1 cellular context compared by ENCODE assay signal in genomic region chr1:229298887-229299503, GRCh38.
A peak's percentile ranks its signal among the peaks of the same experiment; 100 is the strongest.
TF ChIP-seq lines count a peak whose summit lies in the region.

No MANE protein-coding gene starts in this region.

TF ChIP-seq in HepG2, 621 proteins besides CTCF, POLR2A, EP300 and RAD21 (continued from another document and continues in another):
- TF ChIP-seq IRF1 (CRISPR knock-in tag; IDR thresholded peaks at IDR 0.05; ENCODE audit: low read depth), result no peak
- TF ChIP-seq ZNF776 (CRISPR knock-in tag; IDR thresholded peaks at IDR 0.05), result no peak
- TF ChIP-seq RNF219 (CRISPR knock-in tag; IDR thresholded peaks at IDR 0.05), result no peak
- TF ChIP-seq ZNF335 (CRISPR knock-in tag; IDR thresholded peaks at IDR 0.05), result no peak
- TF ChIP-seq ZNF558 (CRISPR knock-in tag; IDR thresholded peaks at IDR 0.05; ENCODE audit: borderline replicate concordance), result no peak
- TF ChIP-seq CREB1 (IDR thresholded peaks at IDR 0.05), result no peak
- peak; percentile 58; the same call in 1 of the 2 replicates for TF ChIP-seq CREB1 (CRISPR knock-in tag; IDR thresholded peaks at IDR 0.05)
- peak; percentile 94 for TF ChIP-seq ARID5B (CRISPR knock-in tag; IDR thresholded peaks at IDR 0.05)
- no peak for TF ChIP-seq PTBP1 (IDR thresholded peaks at IDR 0.05; ENCODE audit: low read depth, low read length, poor library complexity, severe bottlenecking)
- no peak for TF ChIP-seq ZNF446 (CRISPR knock-in tag; IDR thresholded peaks at IDR 0.05)
- peak; percentile 61; the same call in 1 of the 2 replicates for TF ChIP-seq HOMEZ (CRISPR knock-in tag; IDR thresholded peaks at IDR 0.05; ENCODE audit: low read depth)
- TF ChIP-seq ZNF614 (CRISPR knock-in tag; IDR thresholded peaks at IDR 0.05; ENCODE audit: borderline replicate concordance), result peak; percentile 83
- no peak for TF ChIP-seq LRRFIP1 (CRISPR knock-in tag; conservative IDR thresholded peaks at IDR 0.05)
- TF ChIP-seq ZC3H4 (CRISPR knock-in tag; IDR thresholded peaks at IDR 0.05; ENCODE audit: borderline replicate concordance), result no peak
- no peak for TF ChIP-seq MTF2 (CRISPR knock-in tag; IDR thresholded peaks at IDR 0.05; ENCODE audit: borderline replicate concordance)
- TF ChIP-seq LCORL (IDR thresholded peaks at IDR 0.05), result peak; percentile 58
- TF ChIP-seq LCORL (CRISPR knock-in tag; IDR thresholded peaks at IDR 0.05), result peak; percentile 72
- TF ChIP-seq TOPORS (CRISPR knock-in tag; IDR thresholded peaks at IDR 0.05), result no peak
- TF ChIP-seq HNF1B (CRISPR knock-in tag; IDR thresholded peaks at IDR 0.05), result peak; percentile 52; the same call in 1 of the 2 replicates
- TF ChIP-seq SAP130 (CRISPR knock-in tag; IDR thresholded peaks at IDR 0.05; ENCODE audit: low read depth), result peak; percentile 89
- TF ChIP-seq ZNF598 (CRISPR knock-in tag; IDR thresholded peaks at IDR 0.05; ENCODE audit: borderline replicate concordance), result no peak
- peak in 1 of 2 experiments; percentile 50; a peak in 1 of 4 replicates for TF ChIP-seq KLF16 (CRISPR knock-in tag; IDR thresholded peaks at IDR 0.05)
- TF ChIP-seq ZNF276 (CRISPR knock-in tag; IDR thresholded peaks at IDR 0.05; ENCODE audit: low read depth), result no peak
- no peak for TF ChIP-seq MYC (CRISPR knock-in tag; IDR thresholded peaks at IDR 0.05; ENCODE audit: borderline replicate concordance)
- no peak for TF ChIP-seq HOXA5 (CRISPR knock-in tag; IDR thresholded peaks at IDR 0.05)
- peak; percentile 95 for TF ChIP-seq PAXIP1 (CRISPR knock-in tag; conservative IDR thresholded peaks at IDR 0.05)
- TF ChIP-seq GTF3A (CRISPR knock-in tag; conservative IDR thresholded peaks at IDR 0.05), result no peak
- no peak for TF ChIP-seq NCOA1 (CRISPR knock-in tag; IDR thresholded peaks at IDR 0.05)
- peak; percentile 80; the same call in 1 of the 2 replicates for TF ChIP-seq FOXK2 (IDR thresholded peaks at IDR 0.05)
- TF ChIP-seq HMGA1 (CRISPR knock-in tag; conservative IDR thresholded peaks at IDR 0.05), result no peak
- peak; percentile 20; the same call in 1 of the 2 replicates for TF ChIP-seq ZSCAN9 (CRISPR knock-in tag; IDR thresholded peaks at IDR 0.05; ENCODE audit: borderline replicate concordance)
- TF ChIP-seq ZKSCAN5 (CRISPR knock-in tag; IDR thresholded peaks at IDR 0.05), result no peak
- no peak for TF ChIP-seq PAWR (CRISPR knock-in tag; IDR thresholded peaks at IDR 0.05; ENCODE audit: borderline replicate concordance)
- no peak for TF ChIP-seq ZNF768 (CRISPR knock-in tag; IDR thresholded peaks at IDR 0.05)
- TF ChIP-seq ZNF24 (IDR thresholded peaks at IDR 0.05), result no peak
